ENCODE assay signal across 20 cellular contexts in the genomic region with DNA sequence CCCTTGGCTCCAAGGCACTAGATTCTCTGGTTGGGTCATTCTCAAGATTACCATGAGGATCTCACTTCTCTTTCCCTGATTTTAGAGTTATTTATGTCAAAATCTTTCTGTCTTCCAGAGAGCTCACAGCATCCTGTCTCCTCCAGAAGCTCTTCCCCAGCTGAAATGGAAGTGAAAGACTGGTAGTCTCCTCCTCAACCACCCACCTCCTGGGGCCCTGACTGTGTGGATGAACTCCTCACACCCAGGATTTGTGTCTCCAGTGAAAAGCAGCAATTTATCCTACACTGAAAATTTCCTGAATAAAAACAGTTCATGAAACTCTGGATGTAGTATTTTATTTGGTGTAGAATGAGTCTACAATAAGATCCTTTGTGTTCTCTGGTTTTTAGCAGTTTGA. TPM values are rescaled to one million over a fixed set of nuclear protein-coding genes. Genes with fewer than 3 reads are reported as not detected.
A peak's percentile ranks its signal among the peaks of the same experiment; 100 is the strongest.
DNase-seq lines count a peak whose midpoint lies in the region; ATAC-seq and TF ChIP-seq lines count a peak whose summit lies in the region.
"Had no signal": no experiment of that assay in that cellular context is flagged by ENCODE, and none has a peak within 500 bp of the region (broad histone marks: within the 10 kb centered on the region; RNA-seq: fewer than 3 reads in every experiment).

No MANE protein-coding gene starts in this region.

- H2AFZ ChIP-seq in trophoblast cell (ENCODE audit: insufficient read depth, low read length, poor library complexity) (no peak overlapping the region), PC-3 (ENCODE audit: low read length) (no peak overlapping the region)

- H3K14ac ChIP-seq in trophoblast cell (ENCODE audit: low read length): no peak overlapping the region

- peak overlapping the region; percentile 38 for H4K91ac ChIP-seq in trophoblast cell (ENCODE audit: low read depth, low read length)

- H3K4ac ChIP-seq in trophoblast cell (ENCODE audit: low read depth, low read length): no peak overlapping the region

- TF ChIP-seq CTCF in left ventricle myocardium inferior (IDR thresholded peaks at IDR 0.05; ENCODE audit: borderline replicate concordance): no peak
- TF ChIP-seq CTCF in dorsolateral prefrontal cortex (IDR thresholded peaks at IDR 0.05 in 54 of 56, conservative IDR thresholded peaks at IDR 0.05 in 2 of 56; ENCODE audit: low read depth in 1 of 56, partially characterized antibody in 56 of 56): no peak
- TF ChIP-seq CTCF in PC-3 (conservative IDR thresholded peaks at IDR 0.05; ENCODE audit: low read depth, low read length): no peak

- CTCF ChIA-PET in PC-3 (lab: Charles Lee): no interaction called here

- POLR2A ChIA-PET in PC-3 (lab: Charles Lee; ENCODE audit: unreplicated experiment): no interaction called here

- H3K4me3 ChIP-seq in left ventricle myocardium inferior (no peak overlapping the region), dorsolateral prefrontal cortex (no peak overlapping the region), trophoblast cell (ENCODE audit: low read depth, low read length) (no peak overlapping the region), PC-3 (ENCODE audit: low read length) (no peak overlapping the region)
- H3K4me3 ChIP-seq: Peyer's patch had no signal

- H3K36me3 ChIP-seq in left ventricle myocardium inferior (no peaks in the 10 kb centered on the region), trophoblast cell (ENCODE audit: control insufficient read depth in 1 of 2, insufficient read depth in 2 of 2, low read length in 2 of 2) (no peaks in the 10 kb centered on the region), PC-3 (ENCODE audit: low read depth, low read length) (no peaks in the 10 kb centered on the region)
- H3K36me3 ChIP-seq: Peyer's patch had no signal

- H3K4me2 ChIP-seq in trophoblast cell (ENCODE audit: low read length) (no peak overlapping the region), PC-3 (ENCODE audit: low read length) (no peak overlapping the region)

- no peak overlapping the region for H4K12ac ChIP-seq in trophoblast cell (ENCODE audit: low read depth, low read length)

- H3K4me1 ChIP-seq in left ventricle myocardium inferior (peaks cover 25% of the 10 kb centered on the region), trophoblast cell (ENCODE audit: control insufficient read depth in 1 of 2, insufficient read depth in 2 of 2, low read length in 2 of 2) (peaks cover 0 to under 1% of the 10 kb centered on the region in 2 experiments), PC-3 (ENCODE audit: insufficient read depth, low read length) (peaks cover 1% of the 10 kb centered on the region)
- H3K4me1 ChIP-seq: Peyer's patch had no signal

- no peaks in the 10 kb centered on the region for H3F3A ChIP-seq in PC-3 (ENCODE audit: low read length, unreplicated experiment)

- H3K9me3 ChIP-seq in left ventricle myocardium inferior (replicated peaks): peaks cover 31% of the 10 kb centered on the region
- no peaks in the 10 kb centered on the region for H3K9me3 ChIP-seq in trophoblast cell (ENCODE audit: insufficient read depth, low read depth, low read length)
- 0 out of 2 replicates have a peak, but pooled peaks cover 4% of the 10 kb centered on the region for H3K9me3 ChIP-seq in PC-3 (ENCODE audit: low read length)
- H3K9me3 ChIP-seq: Peyer's patch had no signal

- no peak overlapping the region for H4K8ac ChIP-seq in trophoblast cell (ENCODE audit: low read depth, low read length)

- H3K27ac ChIP-seq in left ventricle myocardium inferior (replicated peaks) (peak overlapping the region; percentile 82), dorsolateral prefrontal cortex (peak overlapping the region in 31 of 59 donors; percentile 4 to 76 (median 43)), trophoblast cell (ENCODE audit: low read depth, low read length) (no peak overlapping the region), PC-3 (ENCODE audit: low read length) (no peak overlapping the region)
- H3K27ac ChIP-seq: Peyer's patch had no signal

- no peak overlapping the region for H3K23ac ChIP-seq in trophoblast cell (ENCODE audit: low read length)

- no peak for DNase-seq in left ventricle myocardium inferior
- DNase-seq in Right ventricle myocardium superior: no peak
- DNase-seq in dorsolateral prefrontal cortex: no peak
- no peak for DNase-seq in trophoblast cell
- DNase-seq in PC-3: no peak
- DNase-seq in germinal center (ENCODE audit: low spot score): no peak
- DNase-seq: CD4-positive, CD25-positive, alpha-beta regulatory T cell; GOT3; IMR-90; Kasumi-1; NCI-H1417 treated with DMSO at 0.1 percent for 48 hours; NCI-H2029 treated with DMSO at 0.1 percent for 48 hours; NCI-H510A; NCI-H82; Peyer's patch; SHP77 had no signal

- H4K20me1 ChIP-seq in PC-3 (ENCODE audit: low read length): no peaks in the 10 kb centered on the region

- H3K18ac ChIP-seq in trophoblast cell (ENCODE audit: low read length): no peak overlapping the region

- no peak overlapping the region for H2AK5ac ChIP-seq in trophoblast cell (ENCODE audit: low read length)

- peaks cover 13% of the 10 kb centered on the region for H3K79me1 ChIP-seq in trophoblast cell (ENCODE audit: low read length)

- intact Hi-C loops in left ventricle myocardium inferior (cut with micrococcal nuclease): loop anchor here (5.0 kb wide), 1 partner anchor 67 kb away; no protein-coding TSS in a partner anchor
- intact Hi-C loops in Right ventricle myocardium superior (cut with DNase I): loop anchor here (5.0 to 10.0 kb wide), 2 partner anchors 54 to 142 kb away; no protein-coding TSS in a partner anchor
- intact Hi-C loops in dorsolateral prefrontal cortex (cut with DNase I): loop anchor here in 1 of 2 donors (10.0 kb wide), 1 partner anchor 296 kb away; the partner anchor contains the start of gene TNPO1
- intact Hi-C loops in PC-3 (cut with micrococcal nuclease): no loop called here

- H3K27me3 ChIP-seq in left ventricle myocardium inferior (ENCODE audit: low read depth) (no peaks in the 10 kb centered on the region), dorsolateral prefrontal cortex (no peaks in the 10 kb centered on the region), trophoblast cell (ENCODE audit: insufficient read depth, low read length) (no peaks in the 10 kb centered on the region), PC-3 (ENCODE audit: low read length) (no peaks in the 10 kb centered on the region)
- H3K27me3 ChIP-seq: Peyer's patch had no signal

- H2BK12ac ChIP-seq in trophoblast cell (ENCODE audit: low read length): no peak overlapping the region

- H3K79me2 ChIP-seq in trophoblast cell (ENCODE audit: control insufficient read depth, insufficient read depth, low read length, poor library complexity) (no peaks in the 10 kb centered on the region), PC-3 (ENCODE audit: low read length) (no peaks in the 10 kb centered on the region)

- ATAC-seq in Right ventricle myocardium superior (ENCODE audit: poor library complexity) (no peak), PC-3 (no peak), GM19397 (IDR thresholded peaks at IDR 0.05; ENCODE audit: unreplicated experiment) (no peak), esophagus mucosa (no peak)

- H2BK120ac ChIP-seq in trophoblast cell (ENCODE audit: insufficient read depth, low read length, poor library complexity): no peak overlapping the region

- H2BK5ac ChIP-seq in trophoblast cell (ENCODE audit: low read depth, low read length, poor library complexity): no peak overlapping the region

- H3K9ac ChIP-seq in trophoblast cell (ENCODE audit: low read length): no peak overlapping the region
- H3K9ac ChIP-seq in PC-3 (ENCODE audit: low read length): no peak overlapping the region

- BruUV-seq in PC-3 (replicated peaks; lab: Mats Ljungman, UMichigan): no TSS peak

- no peaks in the 10 kb centered on the region for H3K9me2 ChIP-seq in PC-3 (replicated peaks; ENCODE audit: low read length)

RNA-seq across cellular contexts. Expression of gene ZNF366, which starts 12.0 kb away (rescaled TPM):
- total RNA-seq in left ventricle myocardium inferior (8.1 TPM), Right ventricle myocardium superior (8.0 TPM), dorsolateral prefrontal cortex (10 to 100 TPM in 1 of 120 experiments, 1 to 10 TPM in 118, under 1 TPM in 1; 0.42 to 10.1 (median 3.9) TPM), PC-3 (2014; rRNA removed) (not detected in 2 replicates), esophagus mucosa (1.1 TPM)
- 0.53 and 0.68 TPM in 2 replicates for polyA plus RNA-seq in trophoblast cell (2013)
- total RNA-seq: CD4-positive, CD25-positive, alpha-beta regulatory T cell; G401; HT-29; IMR-90 had no signal
- polyA plus RNA-seq: CD4-positive, CD25-positive, alpha-beta regulatory T cell; IMR-90 had no signal

Comparison
In these comparisons a context has a peak if more than half of its experiments do, and no peak if none do; other contexts are left out.
1. H3K27ac ChIP-seq: peak in left ventricle myocardium inferior (single experiment) and dorsolateral prefrontal cortex (31 of 59); none in trophoblast cell (single experiment) and PC-3 (single experiment).